19 cellular contexts compared by ENCODE assay signal in the genomic region with DNA sequence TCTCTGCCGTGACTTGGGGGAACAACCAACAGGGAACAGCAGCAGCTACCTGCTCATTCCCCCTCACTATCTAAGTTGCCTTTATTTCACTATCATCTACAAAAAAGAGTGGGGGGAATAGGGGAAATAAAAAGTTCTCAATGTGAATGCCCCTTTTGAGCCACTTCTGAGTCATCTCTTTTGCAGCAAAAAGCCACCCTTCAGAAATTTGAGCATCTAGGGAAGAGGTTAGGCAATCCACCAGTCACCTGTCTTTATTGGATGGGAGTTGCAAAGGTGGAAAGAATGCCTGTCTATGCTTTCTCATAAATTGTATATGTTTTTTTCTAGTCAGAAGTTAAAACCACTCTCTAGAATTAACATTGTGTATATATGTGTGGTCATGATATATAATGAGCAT.
A peak's percentile ranks its signal among the peaks of the same experiment; 100 is the strongest.
DNase-seq lines count a peak whose midpoint lies in the region; ATAC-seq and TF ChIP-seq lines count a peak whose summit lies in the region.
"Had no signal": no experiment of that assay in that cellular context is flagged by ENCODE, and none has a peak within 500 bp of the region (broad histone marks: within the 10 kb centered on the region; RNA-seq: fewer than 3 reads in every experiment).

No MANE protein-coding gene starts in this region.

- no peak for TF ChIP-seq CTCF in fibroblast of mammary gland (conservative IDR thresholded peaks at IDR 0.05; ENCODE audit: control insufficient read depth, insufficient read depth, low read depth, low read length)

- no peaks in the 10 kb centered on the region for H3K27me3 ChIP-seq in effector memory CD4-positive, alpha-beta T cell (replicated peaks; ENCODE audit: control insufficient read depth, insufficient read depth, low read length, poor library complexity, severe bottlenecking)

- no peak for ATAC-seq in HG03175 (IDR thresholded peaks at IDR 0.05; ENCODE audit: unreplicated experiment)
- ATAC-seq in HG03045 (IDR thresholded peaks at IDR 0.05; ENCODE audit: unreplicated experiment), result no peak
- ATAC-seq: HepG2; lower lobe of right lung; psoas muscle; stimulated activated memory B cell treated with anti-CD40 and anti-IgM and Interleukin-4, amounts not matched to agents 10 μg/mL and 1 μg/mL and 100 μg/mL, for 72 hours had no signal

- no peaks in the 10 kb centered on the region for H3K9me3 ChIP-seq in effector memory CD4-positive, alpha-beta T cell (ENCODE audit: control insufficient read depth, low read length)
- H3K9me3 ChIP-seq: lower lobe of right lung, psoas muscle had no signal

- H3K36me3 ChIP-seq in effector memory CD4-positive, alpha-beta T cell (ENCODE audit: control insufficient read depth, insufficient read depth, low read length), result peaks cover 31% of the 10 kb centered on the region

- no peak overlapping the region for H3K27ac ChIP-seq in effector memory CD4-positive, alpha-beta T cell (ENCODE audit: insufficient read depth, low read length, poor library complexity, severe bottlenecking)
- H3K27ac ChIP-seq: lower lobe of right lung, psoas muscle had no signal

- H3K4me1 ChIP-seq in effector memory CD4-positive, alpha-beta T cell (ENCODE audit: control insufficient read depth, insufficient read depth, low read length, poor library complexity, severe bottlenecking), result no peaks in the 10 kb centered on the region

- DNase-seq in Kasumi-1 (lab: John Stamatoyannopoulos, UW) (peak; percentile 28 to 31), SKM-1 (lab: John Stamatoyannopoulos, UW; ENCODE audit: unreplicated experiment) (peak; percentile 36), fibroblast of mammary gland (ENCODE audit: low read depth) (peak; percentile 27), GOT3 (lab: John Stamatoyannopoulos, UW) (no peak)
- DNase-seq in effector memory CD4-positive, alpha-beta T cell, result no peak
- DNase-seq: activated CD4-positive, alpha-beta T cell treated with anti-CD3 and anti-CD28 coated beads for 4 hours; cerebellar nuclear complex; DND-41; erythroblast; kidney; lower lobe of right lung; NCI-H1436 treated with DMSO at 0.1 percent for 48 hours; NCI-H524 treated with DMSO at 0.1 percent for 48 hours; psoas muscle; stimulated activated CD4-positive, alpha-beta T cell treated with anti-CD3 and anti-CD28 coated beads, Interleukin-1b, Interleukin-23, amount 100 ng/mL, for 48 hours had no signal

- H3K4me3 ChIP-seq in fibroblast of mammary gland (ENCODE audit: control insufficient read depth, low read depth, low read length), result no peak overlapping the region
- H3K4me3 ChIP-seq in effector memory CD4-positive, alpha-beta T cell (ENCODE audit: insufficient read depth, low read depth, low read length, poor library complexity, severe bottlenecking), result no peak overlapping the region
- H3K4me3 ChIP-seq: lower lobe of right lung, psoas muscle had no signal

Comparison
In these comparisons a context has a peak if more than half of its experiments do, and no peak if none do; other contexts are left out.
1. DNase-seq: peak in Kasumi-1 (2 of 2), SKM-1 (single experiment) and fibroblast of mammary gland (single experiment); none in effector memory CD4-positive, alpha-beta T cell (0 of 3) and GOT3 (single experiment).